9 cellular contexts compared by ENCODE assay signal in the genomic region with DNA sequence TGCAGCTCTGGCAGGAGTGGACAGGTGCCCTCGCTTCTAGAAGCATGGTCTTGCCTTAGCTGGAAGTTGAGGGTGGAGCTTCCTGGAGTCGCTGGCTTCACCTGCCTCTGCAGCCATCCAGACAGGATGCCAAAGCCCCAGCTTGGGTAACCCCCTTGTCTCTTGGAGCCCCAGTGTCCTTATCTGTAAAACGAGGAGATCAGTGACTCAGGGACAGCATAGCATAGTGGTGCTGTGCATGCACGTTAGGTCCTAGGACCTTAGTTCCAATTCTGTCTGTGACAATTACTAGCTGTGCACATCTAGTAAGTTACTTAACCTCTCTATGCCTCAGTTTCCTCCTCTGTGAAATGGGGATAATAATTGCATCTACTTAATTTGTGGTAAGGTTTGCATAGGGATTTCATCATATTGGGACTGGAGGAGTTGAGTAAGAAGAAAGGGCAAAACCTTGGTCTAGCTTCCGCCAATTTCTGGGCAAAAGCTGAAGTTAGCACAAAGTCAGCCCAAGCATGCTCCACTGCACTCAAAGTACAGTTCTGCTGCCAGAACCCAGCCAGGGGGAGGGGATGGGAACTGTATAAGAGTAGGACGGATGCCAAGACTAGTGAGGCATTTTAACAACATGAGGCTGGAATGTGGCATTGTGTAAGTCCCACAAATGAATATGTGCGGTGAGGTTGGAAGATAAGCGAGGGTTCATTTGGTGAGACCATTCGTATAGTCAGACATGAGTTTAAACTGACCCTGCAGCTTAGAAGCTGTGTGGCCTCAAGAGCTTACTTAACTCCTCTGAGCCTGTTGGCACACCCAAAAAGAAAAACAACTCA. TPM values are rescaled to one million over a fixed set of nuclear protein-coding genes. Genes with fewer than 3 reads are reported as not detected.
DNase-seq lines count a peak whose midpoint lies in the region; ATAC-seq and TF ChIP-seq lines count a peak whose summit lies in the region.
"Had no signal": no experiment of that assay in that cellular context is flagged by ENCODE, and none has a peak within 500 bp of the region (broad histone marks: within the 10 kb centered on the region; RNA-seq: fewer than 3 reads in every experiment).

No MANE protein-coding gene starts in this region.

- H3K4me1 Mint-ChIP-seq in CD4-positive, alpha-beta memory T cell: peaks cover 32 to 59% (median 39%) of the 10 kb centered on the region in 4 donors

- H3K27me3 Mint-ChIP-seq in CD4-positive, alpha-beta memory T cell: peaks cover 0 to 3% of the 10 kb centered on the region in 2 donors

- TF ChIP-seq CTCF in RWPE2 (IDR thresholded peaks at IDR 0.05; ENCODE audit: poor library complexity, severe bottlenecking) (no peak), sigmoid colon (IDR thresholded peaks at IDR 0.05) (no peak)

- peak; percentile 82 for ATAC-seq in RWPE2 (ENCODE audit: low read depth)

- H3K4me1 ChIP-seq in RWPE2 (ENCODE audit: insufficient read depth, poor library complexity, severe bottlenecking) (peaks cover 57% of the 10 kb centered on the region), sigmoid colon (peaks cover 0 to 35% (median 18%) of the 10 kb centered on the region in 4 donors)
- H3K4me1 ChIP-seq in CD4-positive, alpha-beta memory T cell (ENCODE audit: insufficient read depth, low read length): peaks cover 55% of the 10 kb centered on the region

- no peak for TF ChIP-seq EP300 in sigmoid colon (IDR thresholded peaks at IDR 0.05)

- CTCF ChIA-PET in CD4-positive, alpha-beta memory T cell (lab: Charles Lee; ENCODE audit: partially characterized antibody): no interaction called here

- WGBS in sigmoid colon, 2 donors: 45 to 58% methylated on average over 9 of the region's 9 CpGs

- H3K27me3 ChIP-seq in RWPE2 (ENCODE audit: insufficient read depth, poor library complexity, severe bottlenecking) (no peaks in the 10 kb centered on the region), sigmoid colon (no peaks in the 10 kb centered on the region)
- no peaks in the 10 kb centered on the region for H3K27me3 ChIP-seq in CD4-positive, alpha-beta memory T cell (ENCODE audit: insufficient read depth, low read length)
- H3K27me3 ChIP-seq: SJCRH30 had no signal

- H3K9me3 Mint-ChIP-seq in CD4-positive, alpha-beta memory T cell: peaks cover 0 to 1% (median 0%) of the 10 kb centered on the region in 8 donors

- H3K4me3 ChIP-seq in RWPE2 (ENCODE audit: severe bottlenecking) (no peak overlapping the region), sigmoid colon (no peak overlapping the region)
- no peak overlapping the region for H3K4me3 ChIP-seq in CD4-positive, alpha-beta memory T cell (ENCODE audit: low read length in 2 of 2)
- H3K4me3 ChIP-seq: SJCRH30 had no signal

- intact Hi-C loops in sigmoid colon (cut with DNase I): no loop called here
- intact Hi-C loops in CD4-positive, alpha-beta memory T cell (cut with micrococcal nuclease): no loop called here

- POLR2A ChIA-PET in CD4-positive, alpha-beta memory T cell (lab: Charles Lee; ENCODE audit: partially characterized antibody): interaction anchor here (0.6 to 1.2 kb wide), 2 partner anchors 15 to 170 kb away, joined by 3 read pairs; no protein-coding TSS in a partner anchor

- H3K36me3 ChIP-seq in RWPE2 (ENCODE audit: low read depth): no peaks in the 10 kb centered on the region
- H3K36me3 ChIP-seq in sigmoid colon: no peaks in the 10 kb centered on the region
- no peaks in the 10 kb centered on the region for H3K36me3 ChIP-seq in CD4-positive, alpha-beta memory T cell (ENCODE audit: insufficient read depth, low read length)
- H3K36me3 ChIP-seq: SJCRH30 had no signal

- H3K9me3 ChIP-seq in RWPE2 (ENCODE audit: severe bottlenecking) (no peaks in the 10 kb centered on the region), sigmoid colon (no peaks in the 10 kb centered on the region)
- H3K9me3 ChIP-seq in CD4-positive, alpha-beta memory T cell (ENCODE audit: control insufficient read depth in 1 of 2, low read length in 2 of 2): no peaks in the 10 kb centered on the region
- H3K9me3 ChIP-seq: SJCRH30 had no signal

- DNase-seq in HCEC 1CT: peak; percentile 98
- peak; percentile 100 for DNase-seq in RWPE2 (ENCODE audit: low spot score)
- DNase-seq in fibroblast of the conjunctiva (ENCODE audit: low read depth): peak; percentile 99
- DNase-seq in sigmoid colon: peak; percentile 76
- no peak for DNase-seq in NCI-H2107 (lab: John Stamatoyannopoulos, UW)
- DNase-seq in T-helper 1 cell: no peak
- DNase-seq in NCI-H2171 treated with DMSO at 0.1 percent for 48 hours (lab: John Stamatoyannopoulos, UW): no peak
- DNase-seq in CD4-positive, alpha-beta memory T cell: no peak
- DNase-seq: SJCRH30 had no signal

- H3K27ac Mint-ChIP-seq in CD4-positive, alpha-beta memory T cell: no peak overlapping the region

- H3K4me3 Mint-ChIP-seq in CD4-positive, alpha-beta memory T cell: no peak overlapping the region

- peak overlapping the region; percentile 77 for H3K27ac ChIP-seq in RWPE2 (ENCODE audit: poor library complexity, severe bottlenecking)
- peak overlapping the region in 1 of 4 donors; percentile 48 for H3K27ac ChIP-seq in sigmoid colon
- no peak overlapping the region for H3K27ac ChIP-seq in CD4-positive, alpha-beta memory T cell (ENCODE audit: low read depth, low read length)
- H3K27ac ChIP-seq: SJCRH30 had no signal

- no peak for TF ChIP-seq POLR2A in sigmoid colon (IDR thresholded peaks at IDR 0.05)

- H3K36me3 Mint-ChIP-seq in CD4-positive, alpha-beta memory T cell: no peaks in the 10 kb centered on the region

RNA-seq across cellular contexts. Expression of a gene that starts 24.5 kb away (rescaled TPM):
- 1 to 10 TPM in 2 of 4 donors, under 1 TPM in 2; 0.27 to 3.2 (median 1.2) TPM for total RNA-seq in sigmoid colon
- 1 to 10 TPM; 1.2 to 8.1 (median 3.6) TPM for polyA plus RNA-seq in sigmoid colon
- total RNA-seq in CD4-positive, alpha-beta memory T cell: under 1 TPM; 0.33 to 0.64 TPM
- polyA plus RNA-seq in CD4-positive, alpha-beta memory T cell: 1 to 10 TPM in 1 of 2 donors, under 1 TPM in 1; 0.22 to 1.1 TPM

Comparison
In these comparisons a context has a peak if more than half of its experiments do, and no peak if none do; other contexts are left out.
1. DNase-seq: peak in HCEC 1CT (single experiment), RWPE2 (single experiment), fibroblast of the conjunctiva (single experiment) and sigmoid colon (single experiment); none in NCI-H2107 (single experiment), T-helper 1 cell (0 of 5), NCI-H2171 treated with DMSO at 0.1 percent for 48 hours (single experiment) and CD4-positive, alpha-beta memory T cell (0 of 5).